Comparison of ENCODE assay signal across 9 cellular contexts in genomic region chr1:226603030-226603960, GRCh38. TPM values are rescaled to one million over a fixed set of nuclear protein-coding genes. Genes with fewer than 3 reads are reported as not detected.
A peak's percentile ranks its signal among the peaks of the same experiment; 100 is the strongest.
DNase-seq lines count a peak whose midpoint lies in the region; ATAC-seq and TF ChIP-seq lines count a peak whose summit lies in the region.
"Had no signal": no experiment of that assay in that cellular context is flagged by ENCODE, and none has a peak within 500 bp of the region (broad histone marks: within the 10 kb centered on the region; RNA-seq: fewer than 3 reads in every experiment).

No MANE protein-coding gene starts in this region.

- TF ChIP-seq CTCF in esophagus muscularis mucosa (IDR thresholded peaks at IDR 0.05) = no peak

- no peaks in the 10 kb centered on the region for H3K27me3 ChIP-seq in esophagus muscularis mucosa
- H3K27me3 ChIP-seq in muscle layer of colon (ENCODE audit: control insufficient read depth in 1 of 2, insufficient read depth in 2 of 2, low read length in 2 of 2) = no peaks in the 10 kb centered on the region

- no peak for TF ChIP-seq POLR2A in esophagus muscularis mucosa (IDR thresholded peaks at IDR 0.05; ENCODE audit: low read depth)

- H3K36me3 ChIP-seq in esophagus muscularis mucosa (no peaks in the 10 kb centered on the region), muscle layer of colon (ENCODE audit: insufficient read depth, low read length) (no peaks in the 10 kb centered on the region)

- no peak overlapping the region for H3K9ac ChIP-seq in muscle layer of colon (ENCODE audit: low read length)

- ATAC-seq in HG03457 (IDR thresholded peaks at IDR 0.05; ENCODE audit: unreplicated experiment) = no peak

- H3K9me3 ChIP-seq in esophagus muscularis mucosa (no peaks in the 10 kb centered on the region), muscle layer of colon (ENCODE audit: low read length) (no peaks in the 10 kb centered on the region)

- H3K4me3 ChIP-seq in esophagus muscularis mucosa (peak overlapping the region; percentile 4 to 30 (median 16)), muscle layer of colon (ENCODE audit: low read depth in 1 of 2, low read length in 2 of 2) (no peak overlapping the region)

- 73% methylated on average over 8 of the region's 8 CpGs for WGBS in esophagus muscularis mucosa

- DNase-seq in AG08395 (ENCODE audit: low spot score) (peak; percentile 65), NCI-H446 (lab: John Stamatoyannopoulos, UW) (peak; percentile 83 to 90), esophagus muscularis mucosa (ENCODE audit: extremely low spot score) (no peak), SKM-1 treated with dmso at 0.1 percent for 144 hours (lab: John Stamatoyannopoulos, UW; ENCODE audit: unreplicated experiment) (no peak), T1000 (lab: John Stamatoyannopoulos, UW) (no peak)
- DNase-seq in stimulated activated CD4-positive, alpha-beta T cell treated with anti-CD3 and anti-CD28 coated beads, Interleukin-2, amount 100 ng/mL, for 48 hours = no peak
- DNase-seq: CD4-positive, CD25-positive, alpha-beta regulatory T cell had no signal

- intact Hi-C loops in esophagus muscularis mucosa (cut with DNase I) = no loop called here

- TF ChIP-seq EP300 in esophagus muscularis mucosa (IDR thresholded peaks at IDR 0.05) = no peak

- H3K27ac ChIP-seq in esophagus muscularis mucosa (replicated peaks in 1 of 4) (peak overlapping the region; percentile 70 to 81 (median 73)), muscle layer of colon (ENCODE audit: low read depth, low read length) (peak overlapping the region; percentile 0)

- peaks cover 33 to 56% (median 50%) of the 10 kb centered on the region in 4 donors for H3K4me1 ChIP-seq in esophagus muscularis mucosa
- H3K4me1 ChIP-seq in muscle layer of colon (ENCODE audit: insufficient read depth, low read length) = peaks cover 38% of the 10 kb centered on the region

RNA-seq across cellular contexts. Expression of gene STUM, which starts 54.7 kb away (rescaled TPM):
- 1 to 10 TPM; 3.1 to 7.6 (median 6.3) TPM for total RNA-seq in esophagus muscularis mucosa
- total RNA-seq: CD4-positive, CD25-positive, alpha-beta regulatory T cell had no signal

Comparison
In these comparisons a context has a peak if more than half of its experiments do, and no peak if none do; other contexts are left out.
1. DNase-seq: peak in AG08395 (single experiment) and NCI-H446 (2 of 2); none in esophagus muscularis mucosa (single experiment), SKM-1 treated with dmso at 0.1 percent for 144 hours (single experiment), T1000 (single experiment) and stimulated activated CD4-positive, alpha-beta T cell treated with anti-CD3 and anti-CD28 coated beads, Interleukin-2, amount 100 ng/mL, for 48 hours (0 of 2).
2. H3K4me3 ChIP-seq: peak in esophagus muscularis mucosa (4 of 4); none in muscle layer of colon (0 of 2).